19 cellular contexts compared by ENCODE assay signal in the genomic region with DNA sequence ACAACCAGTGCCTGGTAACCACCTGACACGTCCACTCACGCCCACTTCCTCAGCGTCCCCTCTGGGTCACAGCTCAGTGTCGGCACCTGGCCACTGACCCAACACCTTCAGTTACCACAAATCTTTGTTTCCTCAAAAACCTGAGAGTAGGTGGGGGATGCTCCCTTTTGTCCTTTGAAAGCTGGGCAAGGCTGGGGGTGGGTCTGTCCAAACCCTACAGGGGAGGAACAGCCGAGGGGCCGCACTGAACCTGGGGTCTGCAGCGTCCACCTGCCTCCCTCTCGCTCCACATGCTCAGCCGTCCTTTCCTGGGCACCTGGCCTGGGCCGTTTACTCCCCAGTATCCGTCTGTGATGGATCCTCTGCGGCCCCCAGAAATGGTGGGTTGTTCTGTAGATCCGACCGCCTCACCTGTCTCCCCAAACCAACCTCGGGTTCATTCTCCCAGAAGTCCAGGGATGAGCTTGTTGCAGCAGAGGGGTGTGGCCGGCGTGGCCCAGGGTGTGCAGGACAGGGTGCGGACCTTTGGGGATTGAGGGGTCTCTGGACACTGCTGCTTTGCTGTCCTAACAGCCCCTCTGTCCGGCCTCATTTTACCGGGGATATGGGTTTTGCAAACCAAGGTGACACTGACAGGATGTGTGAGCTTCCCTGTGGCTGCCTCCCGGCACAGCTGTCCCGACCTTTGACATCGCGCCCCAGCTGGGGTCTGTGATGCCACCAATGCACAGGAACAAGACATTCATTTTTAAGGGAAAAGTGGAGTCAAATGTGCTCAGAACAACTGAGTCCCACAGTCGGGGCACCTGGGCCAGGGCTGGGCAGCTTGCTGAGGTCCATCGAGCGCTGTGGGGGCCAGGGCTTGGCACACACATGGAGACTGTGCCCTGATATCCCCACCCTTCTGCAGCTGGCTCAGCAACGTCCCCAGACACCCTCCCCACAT.
DNase-seq lines count a peak whose midpoint lies in the region; ATAC-seq and TF ChIP-seq lines count a peak whose summit lies in the region.
"Had no signal": no experiment of that assay in that cellular context is flagged by ENCODE, and none has a peak within 500 bp of the region (broad histone marks: within the 10 kb centered on the region; RNA-seq: fewer than 3 reads in every experiment).

No MANE protein-coding gene starts in this region.

- whole genome bisulfite sequencing in lung, 2 donors, result 84 to 89% methylated on average over 28 of the region's 28 CpGs
- WGBS in testis, 2 donors, result 85 to 92% methylated on average over 25 to 26 of the region's 28 CpGs
- WGBS in psoas muscle, 3 donors, result 88 to 90% (median 89%) methylated on average over 26 to 28 of the region's 28 CpGs

- intact Hi-C loops in activated naive CD4-positive, alpha-beta T cell treated with anti-CD3 and anti-CD28 coated beads for 36 hours (cut with micrococcal nuclease), result no loop called here
- intact Hi-C loops in testis (cut with DNase I; ENCODE audit: low total_unique reads), result no loop called here
- intact Hi-C loops in psoas muscle (cut with DNase I), result no loop called here

- H3K27ac ChIP-seq in lung (ENCODE audit: low read depth in 1 of 2, low read length in 1 of 2), result no peak overlapping the region
- no peak overlapping the region for H3K27ac ChIP-seq in testis
- H3K27ac ChIP-seq in psoas muscle, result no peak overlapping the region
- H3K27ac ChIP-seq: dorsolateral prefrontal cortex, upper lobe of right lung had no signal

- H3K4me3 ChIP-seq in lung, result no peak overlapping the region
- no peak overlapping the region for H3K4me3 ChIP-seq in testis
- no peak overlapping the region for H3K4me3 ChIP-seq in psoas muscle
- H3K4me3 ChIP-seq: A549, gastroesophageal sphincter, upper lobe of right lung had no signal

- H3K4me1 ChIP-seq in lung (ENCODE audit: control insufficient read depth in 2 of 2, insufficient read depth in 2 of 2, low read length in 2 of 2), result peaks cover 0 to 3% of the 10 kb centered on the region in 2 donors
- peaks cover 10% of the 10 kb centered on the region for H3K4me1 ChIP-seq in testis
- no peaks in the 10 kb centered on the region for H3K4me1 ChIP-seq in psoas muscle

- H3K4me1 Mint-ChIP-seq in activated naive CD4-positive, alpha-beta T cell treated with anti-CD3 and anti-CD28 coated beads, Interleukin-2, amount 10 ng/mL, durations not matched to agents 7 days and 5 days, result peaks cover 13% of the 10 kb centered on the region
- H3K4me1 Mint-ChIP-seq in activated naive CD4-positive, alpha-beta T cell treated with anti-CD3 and anti-CD28 coated beads for 36 hours (ENCODE audit: low read depth), result peaks cover 15% of the 10 kb centered on the region
- H3K4me1 Mint-ChIP-seq in glutamatergic neuron (ENCODE audit: low read depth, unreplicated experiment), result peaks cover 12% of the 10 kb centered on the region

- TF ChIP-seq CTCF in lung (IDR thresholded peaks at IDR 0.05; ENCODE audit: control extremely low read depth, extremely low read depth) (no peak), testis (IDR thresholded peaks at IDR 0.05) (no peak), glutamatergic neuron (IDR thresholded peaks at IDR 0.05; ENCODE audit: partially characterized antibody, unreplicated experiment) (no peak), psoas muscle (IDR thresholded peaks at IDR 0.05) (no peak)

- no peaks in the 10 kb centered on the region for H3K9me3 Mint-ChIP-seq in activated naive CD4-positive, alpha-beta T cell treated with anti-CD3 and anti-CD28 coated beads, Interleukin-2, amount 10 ng/mL, durations not matched to agents 7 days and 5 days
- H3K9me3 Mint-ChIP-seq in activated naive CD4-positive, alpha-beta T cell treated with anti-CD3 and anti-CD28 coated beads for 36 hours, result no peaks in the 10 kb centered on the region
- peaks cover 4% of the 10 kb centered on the region for H3K9me3 Mint-ChIP-seq in glutamatergic neuron (ENCODE audit: unreplicated experiment)
- H3K9me3 Mint-ChIP-seq: T-cell had no signal

- H3K4me3 Mint-ChIP-seq in activated naive CD4-positive, alpha-beta T cell treated with anti-CD3 and anti-CD28 coated beads, Interleukin-2, amount 10 ng/mL, durations not matched to agents 7 days and 5 days, result no peak overlapping the region
- H3K4me3 Mint-ChIP-seq in activated naive CD4-positive, alpha-beta T cell treated with anti-CD3 and anti-CD28 coated beads for 36 hours, result no peak overlapping the region
- no peak overlapping the region for H3K4me3 Mint-ChIP-seq in glutamatergic neuron (ENCODE audit: unreplicated experiment)
- H3K4me3 Mint-ChIP-seq: T-cell had no signal

- no peak overlapping the region for H3K27ac Mint-ChIP-seq in activated naive CD4-positive, alpha-beta T cell treated with anti-CD3 and anti-CD28 coated beads, Interleukin-2, amount 10 ng/mL, durations not matched to agents 7 days and 5 days
- no peak overlapping the region for H3K27ac Mint-ChIP-seq in activated naive CD4-positive, alpha-beta T cell treated with anti-CD3 and anti-CD28 coated beads for 36 hours
- H3K27ac Mint-ChIP-seq in glutamatergic neuron (ENCODE audit: unreplicated experiment), result no peak overlapping the region
- H3K27ac Mint-ChIP-seq: T-cell had no signal

- TF ChIP-seq POLR2A in testis (IDR thresholded peaks at IDR 0.05), result no peak

- no peak for ATAC-seq in lung (ENCODE audit: insufficient read depth, low FRiP score)
- no peak for ATAC-seq in GM21360 (IDR thresholded peaks at IDR 0.05; ENCODE audit: unreplicated experiment)
- no peak for ATAC-seq in psoas muscle
- ATAC-seq: A549; gastroesophageal sphincter; HepG2; stimulated activated naive CD8-positive, alpha-beta T cell treated with anti-CD3 and anti-CD28 coated beads, Interleukin-15, Interleukin-2, amounts not matched to agents 100 U/mL and 50 U/mL, for 24 hours; T-cell; upper lobe of right lung had no signal

- H3K27me3 Mint-ChIP-seq in activated naive CD4-positive, alpha-beta T cell treated with anti-CD3 and anti-CD28 coated beads, Interleukin-2, amount 10 ng/mL, durations not matched to agents 7 days and 5 days, result peaks cover 57% of the 10 kb centered on the region
- peaks cover 21% of the 10 kb centered on the region for H3K27me3 Mint-ChIP-seq in activated naive CD4-positive, alpha-beta T cell treated with anti-CD3 and anti-CD28 coated beads for 36 hours (ENCODE audit: low read depth)
- H3K27me3 Mint-ChIP-seq in glutamatergic neuron (ENCODE audit: unreplicated experiment), result peaks cover 8% of the 10 kb centered on the region

- H3K9me3 ChIP-seq in lung (ENCODE audit: control insufficient read depth in 2 of 2, insufficient read depth in 1 of 2, low read length in 1 of 2) (peaks cover 0 to 6% of the 10 kb centered on the region in 2 donors), testis (no peaks in the 10 kb centered on the region), psoas muscle (no peaks in the 10 kb centered on the region)
- H3K9me3 ChIP-seq: A549, gastroesophageal sphincter, upper lobe of right lung had no signal

- no peaks in the 10 kb centered on the region for H3K36me3 Mint-ChIP-seq in activated naive CD4-positive, alpha-beta T cell treated with anti-CD3 and anti-CD28 coated beads, Interleukin-2, amount 10 ng/mL, durations not matched to agents 7 days and 5 days
- no peaks in the 10 kb centered on the region for H3K36me3 Mint-ChIP-seq in activated naive CD4-positive, alpha-beta T cell treated with anti-CD3 and anti-CD28 coated beads for 36 hours (ENCODE audit: low read depth)
- H3K36me3 Mint-ChIP-seq in glutamatergic neuron (ENCODE audit: unreplicated experiment), result no peaks in the 10 kb centered on the region
- H3K36me3 Mint-ChIP-seq: T-cell had no signal

- CTCF ChIA-PET in activated naive CD4-positive, alpha-beta T cell treated with anti-CD3 and anti-CD28 coated beads, Interleukin-2, amount 10 ng/mL, durations not matched to agents 7 days and 5 days (lab: Charles Lee), result interaction anchor here (0.9 kb wide), 1 partner anchor 20 kb away, joined by 3 read pairs; no protein-coding TSS in a partner anchor
- CTCF ChIA-PET in activated naive CD4-positive, alpha-beta T cell treated with anti-CD3 and anti-CD28 coated beads for 36 hours (lab: Charles Lee), result interaction anchor here (0.6 kb wide), 1 partner anchor 14 kb away, joined by 4 read pairs; no protein-coding TSS in a partner anchor

- peak; percentile 14 for DNase-seq in activated naive CD4-positive, alpha-beta T cell treated with anti-CD3 and anti-CD28 coated beads, Interleukin-2, amount 10 ng/mL, durations not matched to agents 7 days and 5 days
- no peak for DNase-seq in activated naive CD4-positive, alpha-beta T cell treated with anti-CD3 and anti-CD28 coated beads for 36 hours
- DNase-seq in activated CD8-positive, alpha-beta memory T cell treated with anti-CD3 and anti-CD28 coated beads, Interleukin-2, amount 50 U/mL, for 4 hours, result peak; percentile 6
- peak; percentile 27 for DNase-seq in lung (ENCODE audit: low spot score)
- peak; percentile 10 for DNase-seq in testis
- DNase-seq in glutamatergic neuron, result no peak
- DNase-seq in psoas muscle, result no peak
- DNase-seq: activated CD4-positive, alpha-beta T cell treated with anti-CD3 and anti-CD28 coated beads for 48 hours; C1 segment of cervical spinal cord; erythroblast; NCI-H1417 treated with DMSO at 0.1 percent for 48 hours; stimulated activated naive CD8-positive, alpha-beta T cell treated with anti-CD3 and anti-CD28 coated beads, Interleukin-15, Interleukin-2, amounts not matched to agents 100 U/mL and 50 U/mL, for 24 hours had no signal

- H3K27me3 ChIP-seq in lung (ENCODE audit: control insufficient read depth, insufficient read depth), result no peaks in the 10 kb centered on the region
- no peaks in the 10 kb centered on the region for H3K27me3 ChIP-seq in testis
- H3K27me3 ChIP-seq in psoas muscle (ENCODE audit: insufficient read depth in 3 of 3, low read length in 2 of 3), result peaks cover 0 to 2% (median 0%) of the 10 kb centered on the region in 3 donors

- no peaks in the 10 kb centered on the region for H3K36me3 ChIP-seq in lung (ENCODE audit: control insufficient read depth in 2 of 2, insufficient read depth in 2 of 2, low read length in 2 of 2)
- no peaks in the 10 kb centered on the region for H3K36me3 ChIP-seq in testis (ENCODE audit: low read depth, missing control alignments)
- H3K36me3 ChIP-seq in psoas muscle (ENCODE audit: insufficient read depth in 1 of 2, low read depth in 1 of 2), result no peaks in the 10 kb centered on the region
- H3K36me3 ChIP-seq: upper lobe of right lung had no signal

Comparison
In these comparisons a context has a peak if more than half of its experiments do, and no peak if none do; other contexts are left out.
1. DNase-seq: peak in activated naive CD4-positive, alpha-beta T cell treated with anti-CD3 and anti-CD28 coated beads, Interleukin-2, amount 10 ng/mL, durations not matched to agents 7 days and 5 days (single experiment), activated CD8-positive, alpha-beta memory T cell treated with anti-CD3 and anti-CD28 coated beads, Interleukin-2, amount 50 U/mL, for 4 hours (single experiment), lung (single experiment) and testis (single experiment); none in activated naive CD4-positive, alpha-beta T cell treated with anti-CD3 and anti-CD28 coated beads for 36 hours (single experiment), glutamatergic neuron (single experiment) and psoas muscle (0 of 2).